Comparison of ENCODE assay signal across 21 cellular contexts in the genomic region with DNA sequence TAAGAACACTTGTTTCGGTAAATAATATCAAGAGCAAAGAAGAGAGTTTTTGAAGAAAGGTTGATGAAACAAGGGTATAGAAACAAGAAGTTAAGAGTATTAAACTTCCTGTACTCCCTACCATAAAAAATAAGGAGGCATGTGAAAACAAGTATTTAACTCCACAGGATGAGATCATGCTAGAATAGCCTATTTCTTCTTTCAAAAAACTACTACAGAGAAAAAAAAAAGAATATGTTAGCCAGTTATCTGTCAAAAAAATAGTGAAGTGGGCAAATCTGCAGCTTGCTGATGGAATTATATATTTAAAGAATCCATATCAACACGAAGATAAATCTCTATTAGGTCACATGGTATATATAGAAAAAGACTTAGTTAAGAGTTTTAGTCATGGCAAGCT. TPM values are rescaled to one million over a fixed set of nuclear protein-coding genes. Genes with fewer than 3 reads are reported as not detected.
DNase-seq lines count a peak whose midpoint lies in the region; ATAC-seq, FAIRE-seq and TF ChIP-seq lines count a peak whose summit lies in the region.
"Had no signal": no experiment of that assay in that cellular context is flagged by ENCODE, and none has a peak within 500 bp of the region (broad histone marks: within the 10 kb centered on the region; RNA-seq: fewer than 3 reads in every experiment).

No MANE protein-coding gene starts in this region.

- H3K79me2 ChIP-seq in astrocyte (ENCODE audit: insufficient read depth, low read length): peaks cover 98% of the 10 kb centered on the region

- no peak overlapping the region for H3K4me3 ChIP-seq in astrocyte (ENCODE audit: insufficient read depth, low read depth, low read length)
- no peak overlapping the region for H3K4me3 ChIP-seq in psoas muscle
- H3K4me3 ChIP-seq in small intestine (ENCODE audit: low read depth in 1 of 2, low read length in 2 of 2): no peak overlapping the region

- H3K9ac ChIP-seq in astrocyte (ENCODE audit: low read length): no peak overlapping the region

- H3K4me1 ChIP-seq in astrocyte (ENCODE audit: insufficient read depth, low read length) (no peaks in the 10 kb centered on the region), psoas muscle (peaks cover 33% of the 10 kb centered on the region), small intestine (ENCODE audit: control insufficient read depth in 2 of 2, insufficient read depth in 1 of 2, low read depth in 1 of 2, low read length in 1 of 2) (peaks cover 0 to 7% of the 10 kb centered on the region in 2 donors)

- peaks cover 0 to 5% of the 10 kb centered on the region in 2 donors for H3K36me3 Mint-ChIP-seq in activated T-cell treated with anti-CD3 and anti-CD28 coated beads, Interleukin-2, amount 50 U/mL, for 72 hours (ENCODE audit: insufficient read depth in 2 of 2)
- H3K36me3 Mint-ChIP-seq in activated T-cell treated with anti-CD3 and anti-CD28 coated beads, Interleukin-2, amount 50 U/mL, for 4 hours (ENCODE audit: insufficient read depth): peaks cover 4% of the 10 kb centered on the region
- peaks cover 2% of the 10 kb centered on the region for H3K36me3 Mint-ChIP-seq in astrocyte (ENCODE audit: low read depth, unreplicated experiment)
- H3K36me3 Mint-ChIP-seq in immature natural killer cell: no peaks in the 10 kb centered on the region

- peak overlapping the region; percentile 51 for H3K27ac Mint-ChIP-seq in activated T-cell treated with anti-CD3 and anti-CD28 coated beads, Interleukin-2, amount 50 U/mL, for 72 hours
- H3K27ac Mint-ChIP-seq in astrocyte (ENCODE audit: unreplicated experiment) (peak overlapping the region; percentile 16), immature natural killer cell (peak overlapping the region in 4 of 6 donors; percentile 3 to 13 (median 8))
- H3K27ac Mint-ChIP-seq: HFFc6 had no signal

- H3K27me3 ChIP-seq in astrocyte (ENCODE audit: insufficient read depth, low read length) (no peaks in the 10 kb centered on the region), psoas muscle (ENCODE audit: insufficient read depth in 3 of 3, low read length in 2 of 3) (no peaks in the 10 kb centered on the region), small intestine (ENCODE audit: control insufficient read depth in 2 of 2, insufficient read depth in 2 of 2, low read length in 2 of 2) (no peaks in the 10 kb centered on the region)

- ATAC-seq in activated T-cell treated with anti-CD3 and anti-CD28 coated beads, Interleukin-2, amount 50 U/mL, for 72 hours (replicated peaks in 1 of 2): no peak
- ATAC-seq in activated T-cell treated with anti-CD3 and anti-CD28 coated beads, Interleukin-2, amount 50 U/mL, for 4 hours: no peak
- no peak for ATAC-seq in psoas muscle
- no peak for ATAC-seq in Right ventricle myocardium inferior
- ATAC-seq in GM21367 (IDR thresholded peaks at IDR 0.05; ENCODE audit: unreplicated experiment): no peak
- ATAC-seq: PC-3 had no signal

- no peak overlapping the region for H3K4me2 ChIP-seq in astrocyte (ENCODE audit: low read length)

- H3K36me3 ChIP-seq in astrocyte (ENCODE audit: insufficient read depth, low read length): no peaks in the 10 kb centered on the region
- H3K36me3 ChIP-seq in psoas muscle (ENCODE audit: insufficient read depth in 1 of 2, low read depth in 1 of 2): peaks cover 0 to 9% of the 10 kb centered on the region in 2 donors
- H3K36me3 ChIP-seq in small intestine (ENCODE audit: control insufficient read depth in 2 of 2, insufficient read depth in 2 of 2, low read length in 2 of 2): no peaks in the 10 kb centered on the region

- intact Hi-C loops in psoas muscle (cut with DNase I) (no loop called here), Right ventricle myocardium inferior (cut with DNase I) (no loop called here)

- 70 to 76% (median 73%) methylated on average over 2 of the region's 2 CpGs for WGBS in psoas muscle, 3 donors
- 72 to 84% (median 80%) methylated on average over 2 of the region's 2 CpGs for WGBS in small intestine, 3 donors

- H3K4me3 Mint-ChIP-seq in activated T-cell treated with anti-CD3 and anti-CD28 coated beads, Interleukin-2, amount 50 U/mL, for 72 hours: no peak overlapping the region
- H3K4me3 Mint-ChIP-seq in activated T-cell treated with anti-CD3 and anti-CD28 coated beads, Interleukin-2, amount 50 U/mL, for 4 hours: no peak overlapping the region
- no peak overlapping the region for H3K4me3 Mint-ChIP-seq in astrocyte (ENCODE audit: unreplicated experiment)
- H3K4me3 Mint-ChIP-seq in immature natural killer cell: peak overlapping the region in 1 of 5 donors; percentile 12
- H3K4me3 Mint-ChIP-seq: HFFc6 had no signal

- H3K9me3 ChIP-seq in astrocyte (ENCODE audit: insufficient read depth, low read depth, low read length): no peaks in the 10 kb centered on the region
- no peaks in the 10 kb centered on the region for H3K9me3 ChIP-seq in psoas muscle
- H3K9me3 ChIP-seq in small intestine (ENCODE audit: control insufficient read depth, low read depth): no peaks in the 10 kb centered on the region

- TF ChIP-seq CTCF in astrocyte (IDR thresholded peaks at IDR 0.05; ENCODE audit: insufficient read depth, low read depth, low read length) (no peak), psoas muscle (IDR thresholded peaks at IDR 0.05) (no peak)

- no peaks in the 10 kb centered on the region for H3K9me3 Mint-ChIP-seq in activated T-cell treated with anti-CD3 and anti-CD28 coated beads, Interleukin-2, amount 50 U/mL, for 72 hours
- no peaks in the 10 kb centered on the region for H3K9me3 Mint-ChIP-seq in activated T-cell treated with anti-CD3 and anti-CD28 coated beads, Interleukin-2, amount 50 U/mL, for 4 hours
- H3K9me3 Mint-ChIP-seq in astrocyte (ENCODE audit: unreplicated experiment) (no peaks in the 10 kb centered on the region), immature natural killer cell (no peaks in the 10 kb centered on the region)
- H3K9me3 Mint-ChIP-seq: HFFc6 had no signal

- DNase-seq in activated T-cell treated with anti-CD3 and anti-CD28 coated beads, Interleukin-2, amount 50 U/mL, for 72 hours: no peak
- no peak for DNase-seq in activated T-cell treated with anti-CD3 and anti-CD28 coated beads, Interleukin-2, amount 50 U/mL, for 4 hours
- DNase-seq in astrocyte (ENCODE audit: low read depth): no peak
- DNase-seq in immature natural killer cell: no peak
- DNase-seq in psoas muscle: no peak
- DNase-seq in Right ventricle myocardium inferior (ENCODE audit: missing footprints): no peak
- DNase-seq in small intestine: no peak
- DNase-seq: 8988T, COR-L47, DMS 273 treated with DMSO at 0.1 percent for 48 hours, DND-41, HFFc6, KG1, NCI-H1417, NCI-H187, NCI-H226, NCI-H524, PC-3, RPMI8226 had no signal

- no peak overlapping the region for H2AFZ ChIP-seq in astrocyte (ENCODE audit: low read depth, low read length)

- H3K27ac ChIP-seq in astrocyte (ENCODE audit: low read depth, low read length): no peak overlapping the region
- peak overlapping the region; percentile 25 for H3K27ac ChIP-seq in psoas muscle
- no peak overlapping the region for H3K27ac ChIP-seq in small intestine (ENCODE audit: low read depth in 1 of 2, low read length in 1 of 2)

- peaks cover 46% of the 10 kb centered on the region for H3K4me1 Mint-ChIP-seq in activated T-cell treated with anti-CD3 and anti-CD28 coated beads, Interleukin-2, amount 50 U/mL, for 72 hours (ENCODE audit: low read depth)
- H3K4me1 Mint-ChIP-seq in activated T-cell treated with anti-CD3 and anti-CD28 coated beads, Interleukin-2, amount 50 U/mL, for 4 hours (ENCODE audit: low read depth): peaks cover 57% of the 10 kb centered on the region
- H3K4me1 Mint-ChIP-seq in astrocyte (ENCODE audit: low read depth, unreplicated experiment) (peaks cover 13% of the 10 kb centered on the region), immature natural killer cell (peaks cover 72 to 85% of the 10 kb centered on the region in 2 donors)

- H3K27me3 Mint-ChIP-seq in activated T-cell treated with anti-CD3 and anti-CD28 coated beads, Interleukin-2, amount 50 U/mL, for 72 hours (ENCODE audit: low read depth): no peaks in the 10 kb centered on the region
- no peaks in the 10 kb centered on the region for H3K27me3 Mint-ChIP-seq in activated T-cell treated with anti-CD3 and anti-CD28 coated beads, Interleukin-2, amount 50 U/mL, for 4 hours (ENCODE audit: low read depth)
- H3K27me3 Mint-ChIP-seq in astrocyte (ENCODE audit: low read depth, unreplicated experiment): no peaks in the 10 kb centered on the region
- H3K27me3 Mint-ChIP-seq in immature natural killer cell (ENCODE audit: low read depth in 3 of 3): no peaks in the 10 kb centered on the region

- H4K20me1 ChIP-seq in astrocyte (ENCODE audit: insufficient read depth, low read length): peaks cover 79% of the 10 kb centered on the region

- FAIRE-seq in astrocyte (lab: Jason Lieb, UNC): no peak
- FAIRE-seq in small intestine (lab: Jason Lieb, UNC): no peak
- FAIRE-seq: H54 had no signal

RNA-seq across cellular contexts. Expression of a gene that starts 33.4 kb away (rescaled TPM):
- total RNA-seq in activated T-cell treated with anti-CD3 and anti-CD28 coated beads, Interleukin-2, amount 50 U/mL, for 72 hours: 10 to 100 TPM; 42.9 to 48.7 TPM
- 10 to 100 TPM; 28.6 to 31.9 (median 30.1) TPM for total RNA-seq in activated T-cell treated with anti-CD3 and anti-CD28 coated beads, Interleukin-2, amount 50 U/mL, for 4 hours
- 41.4 and 46.5 TPM in 2 replicates for total RNA-seq in astrocyte
- 10 to 100 TPM in 1 of 3 donors, 1 to 10 TPM in 2; 7.4 to 27.0 (median 8.2) TPM for polyA plus RNA-seq in immature natural killer cell
- total RNA-seq in psoas muscle: 10 to 100 TPM; 33.7 to 38.1 (median 36.6) TPM
- 10 to 100 TPM; 10.1 to 28.2 (median 14.2) TPM for polyA plus RNA-seq in psoas muscle
- total RNA-seq in Right ventricle myocardium inferior: 26.7 TPM
- 10 to 100 TPM; 15.9 to 20.8 (median 16.6) TPM for polyA plus RNA-seq in small intestine
